In genomic region chr7:124908258-124908657, GRCh38 we compare ENCODE assay signal across 1 cellular context.
TF ChIP-seq lines count a peak whose summit lies in the region.

No MANE protein-coding gene starts in this region.

TF ChIP-seq in IMR-90, 13 proteins besides CTCF, POLR2A, EP300 and RAD21 (continued from another document):
- TF ChIP-seq ELK1 (IDR thresholded peaks at IDR 0.05; ENCODE audit: borderline replicate concordance, low read depth, low read length) = no peak
- no peak for TF ChIP-seq CHD1 (IDR thresholded peaks at IDR 0.05; ENCODE audit: low read depth, low read length)
- no peak for TF ChIP-seq MAFK (IDR thresholded peaks at IDR 0.05; ENCODE audit: low read depth, low read length)
- no peak for TF ChIP-seq NFE2L2 (IDR thresholded peaks at IDR 0.05; ENCODE audit: low read depth, low read length)
- TF ChIP-seq FOS (IDR thresholded peaks at IDR 0.05; ENCODE audit: low read depth, low read length) = no peak
- no peak for TF ChIP-seq USF2 (IDR thresholded peaks at IDR 0.05; ENCODE audit: low read depth, low read length)
